In the genomic region with DNA sequence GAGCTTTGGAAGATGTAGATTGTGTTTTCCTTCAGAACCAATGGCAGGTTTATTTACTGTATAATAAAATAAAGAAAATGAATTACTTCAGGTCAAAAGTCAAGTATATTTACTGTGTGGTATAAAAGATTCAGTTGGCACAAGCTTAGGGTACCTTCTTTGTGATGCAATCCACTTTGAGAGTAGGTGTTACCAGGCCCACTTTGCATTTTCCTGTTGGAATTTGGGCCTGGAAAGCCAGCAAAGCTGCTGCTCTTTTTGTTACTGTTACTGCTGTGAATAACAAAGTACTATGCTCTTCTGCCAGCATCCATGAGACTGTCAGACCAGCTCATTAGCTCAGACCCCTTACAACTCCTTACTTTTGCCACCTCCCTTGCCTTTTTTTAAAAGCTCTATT, we compare ENCODE assay signal across 1 cellular context.
TF ChIP-seq lines count a peak whose summit lies in the region.

No MANE protein-coding gene starts in this region.

TF ChIP-seq in GM23338, 12 proteins besides CTCF, POLR2A, EP300 and RAD21 (continued from another document):
- no peak for TF ChIP-seq ZNF462 (CRISPR knock-in tag; IDR thresholded peaks at IDR 0.05)
- TF ChIP-seq CREB1 (CRISPR knock-in tag; IDR thresholded peaks at IDR 0.05; ENCODE audit: low read depth) = no peak
- no peak for TF ChIP-seq NANOG (IDR thresholded peaks at IDR 0.05; ENCODE audit: borderline replicate concordance)
- no peak for TF ChIP-seq POLR2AphosphoS5 (IDR thresholded peaks at IDR 0.05; ENCODE audit: low read depth)
- TF ChIP-seq EZH2 (IDR thresholded peaks at IDR 0.05; ENCODE audit: low read depth, unreplicated experiment) = no peak
